In the genomic region with DNA sequence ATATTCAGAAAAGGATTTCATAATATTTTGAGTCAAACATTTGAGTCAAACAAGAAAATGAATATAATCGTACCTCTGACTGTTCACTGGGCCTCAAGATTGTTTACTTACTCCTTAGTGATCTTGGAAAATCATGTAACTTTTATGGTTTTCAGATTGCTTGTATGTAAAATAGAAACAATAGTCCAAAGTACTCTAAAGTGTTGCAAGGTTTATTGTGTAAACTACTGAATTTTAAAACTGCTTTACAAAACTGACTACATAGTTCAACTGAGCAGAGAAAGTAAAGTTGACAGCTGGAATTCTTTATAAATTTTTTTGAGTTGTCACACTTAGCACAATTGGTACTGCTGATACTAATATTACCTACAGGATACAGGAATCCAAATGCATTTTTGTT, we compare ENCODE assay signal across 8 cellular contexts.
"Had no signal": no experiment of that assay in that cellular context is flagged by ENCODE, and none has a peak within 500 bp of the region (broad histone marks: within the 10 kb centered on the region; RNA-seq: fewer than 3 reads in every experiment).

No MANE protein-coding gene starts in this region.

- H3K4me1 ChIP-seq: HAP-1 had no signal

- ATAC-seq: HCT116 had no signal

- H3K9me3 ChIP-seq: HAP-1 had no signal

- H3K36me3 ChIP-seq: HAP-1 had no signal

- H3K9ac ChIP-seq: GM23248 had no signal

- H3K4me3 ChIP-seq: GM23248, HAP-1 had no signal

- H3K27ac ChIP-seq: GM23248, HL-60 had no signal

- DNase-seq: GM23248, GOT3, H7, HFFc6, IMR-90 had no signal
